In genomic region chr14:96059519-96060135, GRCh38 we compare ENCODE assay signal across 23 cellular contexts. TPM values are rescaled to one million over a fixed set of nuclear protein-coding genes. Genes with fewer than 3 reads are reported as not detected.
"Had no signal": no experiment of that assay in that cellular context is flagged by ENCODE, and none has a peak within 500 bp of the region (broad histone marks: within the 10 kb centered on the region; RNA-seq: fewer than 3 reads in every experiment).

No MANE protein-coding gene starts in this region.

- ATAC-seq: activated CD4-positive, CD25-positive, alpha-beta regulatory T cell treated with anti-CD3 and anti-CD28 coated beads, Interleukin-2, amount 50 U/mL, for 24 hours; activated CD8-positive, alpha-beta T cell treated with anti-CD3 and anti-CD28 coated beads for 36 hours; activated T-helper 17 cell treated with anti-CD3 and anti-CD28 coated beads, Interleukin-2, amount 50 U/mL, for 72 hours had no signal

- H3K27ac ChIP-seq: Peyer's patch, RWPE1, SJCRH30 had no signal

- DNase-seq: activated CD4-positive, alpha-beta T cell treated with anti-CD3 and anti-CD28 coated beads for 4 hours; activated CD8-positive, alpha-beta T cell treated with anti-CD3 and anti-CD28 coated beads for 36 hours; activated gamma-delta T cell; activated naive CD4-positive, alpha-beta T cell treated with anti-CD3 and anti-CD28 coated beads for 36 hours; activated naive CD8-positive, alpha-beta T cell treated with anti-CD3 and anti-CD28 coated beads for 36 hours; activated T-cell treated with anti-CD3 and anti-CD28 coated beads for 4 hours; activated T-cell treated with anti-CD3 and anti-CD28 coated beads, Interleukin-2, amount 50 U/mL, for 48 hours; Kasumi-1; KBM-7; NCI-H1105 treated with DMSO at 0.1 percent for 48 hours; NCI-H1436 treated with DMSO at 0.1 percent for 48 hours; NCI-H187; NCI-H2081; NCI-H446; NCI-H524; Right ventricle myocardium superior; SJCRH30; SK-N-SH; T-helper 1 cell had no signal

- H3K36me3 Mint-ChIP-seq: activated naive CD8-positive, alpha-beta T cell treated with anti-CD3 and anti-CD28 coated beads for 36 hours had no signal

- H3K4me1 Mint-ChIP-seq: activated naive CD8-positive, alpha-beta T cell treated with anti-CD3 and anti-CD28 coated beads for 36 hours had no signal

- H3K4me3 ChIP-seq: Peyer's patch, SJCRH30 had no signal

- H3K9me3 Mint-ChIP-seq: activated CD8-positive, alpha-beta T cell treated with anti-CD3 and anti-CD28 coated beads for 36 hours; activated naive CD4-positive, alpha-beta T cell treated with anti-CD3 and anti-CD28 coated beads for 36 hours; activated naive CD8-positive, alpha-beta T cell treated with anti-CD3 and anti-CD28 coated beads for 36 hours; activated T-helper 17 cell treated with anti-CD3 and anti-CD28 coated beads, Interleukin-2, amount 50 U/mL, for 72 hours had no signal

- H3K4me3 Mint-ChIP-seq: activated CD8-positive, alpha-beta T cell treated with anti-CD3 and anti-CD28 coated beads for 36 hours; activated naive CD4-positive, alpha-beta T cell treated with anti-CD3 and anti-CD28 coated beads for 36 hours; activated naive CD8-positive, alpha-beta T cell treated with anti-CD3 and anti-CD28 coated beads for 36 hours; activated T-helper 17 cell treated with anti-CD3 and anti-CD28 coated beads, Interleukin-2, amount 50 U/mL, for 72 hours had no signal

- H3K27ac Mint-ChIP-seq: activated CD8-positive, alpha-beta T cell treated with anti-CD3 and anti-CD28 coated beads for 36 hours; activated naive CD4-positive, alpha-beta T cell treated with anti-CD3 and anti-CD28 coated beads for 36 hours; activated naive CD8-positive, alpha-beta T cell treated with anti-CD3 and anti-CD28 coated beads for 36 hours; activated T-helper 17 cell treated with anti-CD3 and anti-CD28 coated beads, Interleukin-2, amount 50 U/mL, for 72 hours had no signal

RNA-seq across cellular contexts. Expression of gene C14orf132, which starts 20.5 kb away (rescaled TPM):
- total RNA-seq: SJCRH30 had no signal
